ENCODE assay signal across 26 cellular contexts in the genomic region with DNA sequence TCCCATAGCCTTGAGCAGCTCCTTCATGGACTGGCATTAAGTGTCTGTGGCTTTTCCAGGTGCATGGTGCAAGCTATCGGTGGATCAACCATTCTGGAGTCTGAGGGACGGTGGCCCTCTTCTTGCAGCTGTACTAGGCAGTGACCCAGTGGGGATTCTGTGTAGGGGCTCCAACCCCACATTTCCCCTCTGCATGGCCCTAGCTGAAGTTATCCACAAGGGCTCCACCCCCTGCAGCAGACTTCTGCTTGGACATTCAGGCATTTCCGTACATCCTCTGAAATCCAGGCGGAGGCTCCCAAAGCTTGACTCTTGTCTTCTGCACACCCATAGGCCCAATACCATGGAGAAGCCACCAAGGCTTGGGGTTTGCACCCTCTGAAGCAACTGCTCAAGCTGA.
"Had no signal": no experiment of that assay in that cellular context is flagged by ENCODE, and none has a peak within 500 bp of the region (broad histone marks: within the 10 kb centered on the region; RNA-seq: fewer than 3 reads in every experiment).

No MANE protein-coding gene starts in this region.

- H3K4me1 ChIP-seq: testis, tibial nerve, upper lobe of right lung, uterus had no signal

- H3K27ac ChIP-seq: stomach, suprapubic skin, testis, thoracic aorta, thyroid gland, tibial artery, tibial nerve, transverse colon, upper lobe of left lung, upper lobe of right lung, uterus, vagina had no signal

- FAIRE-seq: urothelium cell line had no signal

- DNase-seq: stimulated activated CD4-positive, alpha-beta T cell treated with anti-CD3 and anti-CD28 coated beads, Interleukin-2, amount 100 ng/mL, for 48 hours; stimulated activated CD4-positive, alpha-beta T cell treated with anti-CD3 and anti-CD28 coated beads, Interleukin-4, amount 100 ng/mL, for 1 hour; stimulated activated CD4-positive, alpha-beta T cell treated with anti-CD3 and anti-CD28 coated beads, Interleukin-4, amount 100 ng/mL, for 24 hours; stimulated activated CD4-positive, alpha-beta T cell treated with anti-CD3 and anti-CD28 coated beads, Interleukin-4, amount 100 ng/mL, for 4 hours; stimulated activated naive B cell treated with anti-CD40 and anti-IgM and Interleukin-4, amounts not matched to agents 10 μg/mL and 1 μg/mL and 100 μg/mL, for 72 hours; stimulated activated naive CD4-positive, alpha-beta T cell; stimulated activated naive CD4-positive, alpha-beta T cell treated with Interleukin-2 at 50 U/mL for 16 hours; stimulated activated naive CD8-positive, alpha-beta T cell treated with anti-CD3 and anti-CD28 coated beads, Interleukin-15, amount 100 ng/mL, for 72 hours; stimulated activated naive CD8-positive, alpha-beta T cell treated with anti-CD3 and anti-CD28 coated beads, Interleukin-15, Interleukin-2, amounts not matched to agents 100 U/mL and 50 U/mL, for 24 hours; stomach; substantia nigra; testis; thyroid gland; tibial artery; transverse colon; trophoblast cell; upper lobe of right lung; uterus had no signal

- H3K9me3 ChIP-seq: testis, thoracic aorta, thyroid gland, tibial artery, upper lobe of left lung, upper lobe of right lung, uterus, vagina had no signal

- H3K4me3 ChIP-seq: stomach, suprapubic skin, testis, thoracic aorta, thyroid gland, tibial artery, tibial nerve, transverse colon, upper lobe of left lung, upper lobe of right lung, uterus, vagina had no signal

- H3K27me3 ChIP-seq: stomach, suprapubic skin, testis, thyroid gland, tibial artery, tibial nerve, transverse colon, upper lobe of left lung, upper lobe of right lung, uterus, vagina had no signal

- ATAC-seq: stimulated activated effector memory CD8-positive, alpha-beta T cell treated with anti-CD3 and anti-CD28 coated beads, Interleukin-12 subunit alpha, Interleukin-12 subunit beta, amount 100 ng/mL, for 72 hours; stimulated activated memory B cell treated with anti-CD40 and anti-IgM and Interleukin-4, amounts not matched to agents 10 μg/mL and 1 μg/mL and 100 μg/mL, for 72 hours; stimulated activated naive B cell treated with anti-CD40 and anti-IgM and Interleukin-4, amounts not matched to agents 10 μg/mL and 1 μg/mL and 100 μg/mL, for 72 hours; stimulated activated naive CD8-positive, alpha-beta T cell treated with anti-CD3 and anti-CD28 coated beads, Interleukin-15, amount 100 ng/mL, for 72 hours; stimulated activated naive CD8-positive, alpha-beta T cell treated with anti-CD3 and anti-CD28 coated beads, Interleukin-15, Interleukin-2, amounts not matched to agents 100 U/mL and 50 U/mL, for 24 hours; upper lobe of right lung had no signal

- H3K36me3 ChIP-seq: stomach, suprapubic skin, thoracic aorta, thyroid gland, tibial artery, tibial nerve, transverse colon, upper lobe of left lung, upper lobe of right lung, uterus, vagina had no signal
